ENCODE assay signal across 8 cellular contexts in genomic region chr3:150546226-150547044, GRCh38. TPM values are rescaled to one million over a fixed set of nuclear protein-coding genes. Genes with fewer than 3 reads are reported as not detected.
DNase-seq lines count a peak whose midpoint lies in the region; ATAC-seq and TF ChIP-seq lines count a peak whose summit lies in the region.

TSS of gene EIF2A (plus strand) at chr3:150546787. CDS start at chr3:150546803, 16 bp downstream.
TSS of gene SERP1 (minus strand) at chr3:150546496. CDS start at chr3:150546135, 361 bp downstream.

- no peaks in the 10 kb centered on the region for H3K9me2 ChIP-seq in GM23248 (ENCODE audit: insufficient read depth)

- peak within 1 kb of the TSS; percentile 98 for H3K27ac Mint-ChIP-seq in activated T-helper 1 cell treated with anti-CD3 and anti-CD28 coated beads, Interleukin-12 subunit alpha, Interleukin-12 subunit beta, Interleukin-2, Interleukin-4 antibody, amounts not matched to agents 30 ng/mL and 10 ng/mL and 1 ng/mL, durations not matched to agents 14 hours and 24 hours and 36 hours

- H3K4me2 ChIP-seq in DND-41 (ENCODE audit: insufficient read depth, low read length) (peak within 1 kb of the TSS; percentile 69), GM23248 (ENCODE audit: unreplicated experiment) (peak within 1 kb of the TSS; percentile 95)

- DNase-seq in DND-41 (peak; percentile 99), GM23248 (peak; percentile 99), Kasumi-1 (lab: John Stamatoyannopoulos, UW) (peak; percentile 98 to 100), RPMI7951 (ENCODE audit: low read depth) (peak; percentile 99), esophagus squamous epithelium (lab: John Stamatoyannopoulos, UW) (peak; percentile 88), myocyte (ENCODE audit: low read depth) (peak; percentile 100)
- DNase-seq in activated T-helper 1 cell treated with anti-CD3 and anti-CD28 coated beads, Interleukin-12 subunit alpha, Interleukin-12 subunit beta, Interleukin-2, Interleukin-4 antibody, amounts not matched to agents 30 ng/mL and 10 ng/mL and 1 ng/mL, durations not matched to agents 14 hours and 24 hours and 36 hours (ENCODE audit: low spot score): peak; percentile 99
- peak; percentile 96 to 98 for DNase-seq in stimulated activated CD8-positive, alpha-beta memory T cell treated with anti-CD3 and anti-CD28 coated beads, Interleukin-7, amount 100 ng/mL, for 48 hours (ENCODE audit: extremely low read depth in 1 of 2, low read depth in 1 of 2)

- ATAC-seq in DND-41 (ENCODE audit: insufficient read depth, low read depth): peak; percentile 93

- no peak for TF ChIP-seq CTCF in DND-41 (IDR thresholded peaks at IDR 0.05; ENCODE audit: borderline replicate concordance, extremely low read depth, low read length, poor library complexity, severe bottlenecking)
- peak in 2 of 6 experiments; percentile 4 to 14 for TF ChIP-seq CTCF in esophagus squamous epithelium (IDR thresholded peaks at IDR 0.05)

- peaks cover 54% of the 10 kb centered on the region for H3K36me3 Mint-ChIP-seq in activated T-helper 1 cell treated with anti-CD3 and anti-CD28 coated beads, Interleukin-12 subunit alpha, Interleukin-12 subunit beta, Interleukin-2, Interleukin-4 antibody, amounts not matched to agents 30 ng/mL and 10 ng/mL and 1 ng/mL, durations not matched to agents 14 hours and 24 hours and 36 hours (ENCODE audit: low read depth)

- no peaks in the 10 kb centered on the region for H3K9me3 ChIP-seq in DND-41 (ENCODE audit: insufficient read depth, low read length, severe bottlenecking)
- H3K9me3 ChIP-seq in GM23248 (ENCODE audit: low read depth): no peaks in the 10 kb centered on the region
- no peaks in the 10 kb centered on the region for H3K9me3 ChIP-seq in esophagus squamous epithelium

- H3K9me3 Mint-ChIP-seq in activated T-helper 1 cell treated with anti-CD3 and anti-CD28 coated beads, Interleukin-12 subunit alpha, Interleukin-12 subunit beta, Interleukin-2, Interleukin-4 antibody, amounts not matched to agents 30 ng/mL and 10 ng/mL and 1 ng/mL, durations not matched to agents 14 hours and 24 hours and 36 hours: no peaks in the 10 kb centered on the region

- H3K4me3 ChIP-seq in DND-41 (ENCODE audit: low read depth in 1 of 2, low read length in 2 of 2): peak within 1 kb of the TSS; percentile 77 to 81
- peak within 1 kb of the TSS; percentile 98 for H3K4me3 ChIP-seq in GM23248
- peak within 1 kb of the TSS; percentile 67 to 98 (median 86) for H3K4me3 ChIP-seq in esophagus squamous epithelium

- H3K4me1 ChIP-seq in DND-41 (ENCODE audit: insufficient read depth, low read length) (peaks cover 51% of the 10 kb centered on the region), GM23248 (ENCODE audit: insufficient read depth) (peaks cover 32% of the 10 kb centered on the region), esophagus squamous epithelium (peaks cover 5 to 42% (median 25%) of the 10 kb centered on the region in 3 donors)

- in situ Hi-C loops in GM23248 (cut with MboI): no loop called here

- peaks cover 43% of the 10 kb centered on the region for H3F3A ChIP-seq in GM23248 (ENCODE audit: insufficient read depth)

- H4K20me1 ChIP-seq in DND-41 (ENCODE audit: insufficient read depth, low read length): peaks cover 21% of the 10 kb centered on the region; the same call in 1 of the 2 replicates
- peaks cover 25% of the 10 kb centered on the region; the same call in 1 of the 2 replicates for H4K20me1 ChIP-seq in GM23248 (ENCODE audit: insufficient read depth)

- peaks cover 70% of the 10 kb centered on the region for H3K4me1 Mint-ChIP-seq in activated T-helper 1 cell treated with anti-CD3 and anti-CD28 coated beads, Interleukin-12 subunit alpha, Interleukin-12 subunit beta, Interleukin-2, Interleukin-4 antibody, amounts not matched to agents 30 ng/mL and 10 ng/mL and 1 ng/mL, durations not matched to agents 14 hours and 24 hours and 36 hours (ENCODE audit: low read depth)

- no peaks in the 10 kb centered on the region for H3K27me3 Mint-ChIP-seq in activated T-helper 1 cell treated with anti-CD3 and anti-CD28 coated beads, Interleukin-12 subunit alpha, Interleukin-12 subunit beta, Interleukin-2, Interleukin-4 antibody, amounts not matched to agents 30 ng/mL and 10 ng/mL and 1 ng/mL, durations not matched to agents 14 hours and 24 hours and 36 hours (ENCODE audit: insufficient read depth)

- 0 to 1% methylated on average over 82 to 86 of the region's 86 CpGs for WGBS in GM23248 (ENCODE audit: low coverage in 1 of 2, low lambda C conversion rate in 2 of 2, missing lambda C conversion rate in 2 of 2), 2 experiments
- 0 to 1% methylated on average over 26 to 38 of the region's 86 CpGs for WGBS in esophagus squamous epithelium, 2 donors

- intact Hi-C loops in activated T-helper 1 cell treated with anti-CD3 and anti-CD28 coated beads, Interleukin-12 subunit alpha, Interleukin-12 subunit beta, Interleukin-2, Interleukin-4 antibody, amounts not matched to agents 30 ng/mL and 10 ng/mL and 1 ng/mL, durations not matched to agents 14 hours and 24 hours and 36 hours (cut with micrococcal nuclease): loop anchor here (1.0 to 10.0 kb wide), 18 partner anchors 18 to 1711 kb away; partner anchors contain the start of genes COMMD2, ERICH6, GPR171 and RNF13
- intact Hi-C loops in esophagus squamous epithelium (cut with DNase I): loop anchor here (10.0 kb wide), 1 partner anchor 142 kb away; the partner anchor contains the start of gene TSC22D2

- H2AFZ ChIP-seq in DND-41 (ENCODE audit: low read depth, low read length) (peak within 1 kb of the TSS; percentile 85), GM23248 (peak within 1 kb of the TSS; percentile 80)

- peaks cover 32% of the 10 kb centered on the region for H3K36me3 ChIP-seq in DND-41 (ENCODE audit: insufficient read depth, low read length)
- H3K36me3 ChIP-seq in GM23248 (ENCODE audit: low read depth): peaks cover 26% of the 10 kb centered on the region
- H3K36me3 ChIP-seq in esophagus squamous epithelium: peaks cover 0 to 38% (median 3%) of the 10 kb centered on the region in 3 donors

- H3K27ac ChIP-seq in DND-41 (ENCODE audit: low read length): peak within 1 kb of the TSS; percentile 89
- peak within 1 kb of the TSS; percentile 95 for H3K27ac ChIP-seq in GM23248
- H3K27ac ChIP-seq in esophagus squamous epithelium: peak within 1 kb of the TSS; percentile 97 to 100 (median 100)

- H3K4me3 Mint-ChIP-seq in activated T-helper 1 cell treated with anti-CD3 and anti-CD28 coated beads, Interleukin-12 subunit alpha, Interleukin-12 subunit beta, Interleukin-2, Interleukin-4 antibody, amounts not matched to agents 30 ng/mL and 10 ng/mL and 1 ng/mL, durations not matched to agents 14 hours and 24 hours and 36 hours: peak within 1 kb of the TSS; percentile 95

- H3K27me3 ChIP-seq in DND-41 (ENCODE audit: insufficient read depth, low read length, poor library complexity) (no peaks in the 10 kb centered on the region), GM23248 (replicated peaks; ENCODE audit: insufficient read depth) (no peaks in the 10 kb centered on the region), esophagus squamous epithelium (no peaks in the 10 kb centered on the region)

- peaks cover 81% of the 10 kb centered on the region for H3K79me2 ChIP-seq in DND-41 (ENCODE audit: insufficient read depth, low read length)
- peaks cover 95% of the 10 kb centered on the region for H3K79me2 ChIP-seq in GM23248 (ENCODE audit: insufficient read depth)

- TF ChIP-seq POLR2A in esophagus squamous epithelium (IDR thresholded peaks at IDR 0.05): peak; percentile 46 to 99 (median 94)

- H3K9ac ChIP-seq in DND-41 (ENCODE audit: low read depth, low read length) (peak within 1 kb of the TSS; percentile 91), GM23248 (peak within 1 kb of the TSS; percentile 97)

RNA-seq across cellular contexts. Expression of gene EIF2A, which starts in this region (rescaled TPM):
- 125 and 140 TPM in 2 replicates for total RNA-seq in GM23248 (2014; rRNA removed; shearing (Covaris generic))
- polyA plus RNA-seq in GM23248 (2016; fragmentation: Nextera tagmentation; extraction: Ambion mirVana): 47.6 and 55.0 TPM in 2 replicates
- total RNA-seq in RPMI7951 (2014; rRNA removed; shearing (Covaris generic)): 336 and 604 TPM in 2 replicates
- total RNA-seq in activated T-helper 1 cell treated with anti-CD3 and anti-CD28 coated beads, Interleukin-12 subunit alpha, Interleukin-12 subunit beta, Interleukin-2, Interleukin-4 antibody, amounts not matched to agents 30 ng/mL and 10 ng/mL and 1 ng/mL, durations not matched to agents 14 hours and 24 hours and 36 hours: 122 TPM in 2 replicates
- total RNA-seq in esophagus squamous epithelium (100 to 1,000 TPM in 3 of 4 donors, 10 to 100 TPM in 1; 67.7 to 233 (median 136) TPM), myocyte (124 and 179 TPM in 2 replicates)
- 27.1 TPM for polyA plus RNA-seq in myocyte (2012)

RNA-seq across cellular contexts. Expression of gene SERP1, which starts in this region (rescaled TPM):
- 167 and 176 TPM in 2 replicates for total RNA-seq in GM23248 (2014; rRNA removed; shearing (Covaris generic))
- 190 and 194 TPM in 2 replicates for polyA plus RNA-seq in GM23248 (2016; fragmentation: Nextera tagmentation; extraction: Ambion mirVana)
- 178 and 187 TPM in 2 replicates for total RNA-seq in RPMI7951 (2014; rRNA removed; shearing (Covaris generic))
- total RNA-seq in activated T-helper 1 cell treated with anti-CD3 and anti-CD28 coated beads, Interleukin-12 subunit alpha, Interleukin-12 subunit beta, Interleukin-2, Interleukin-4 antibody, amounts not matched to agents 30 ng/mL and 10 ng/mL and 1 ng/mL, durations not matched to agents 14 hours and 24 hours and 36 hours: 96.0 and 102 TPM in 2 replicates
- total RNA-seq in esophagus squamous epithelium (100 to 1,000 TPM; 137 to 273 (median 206) TPM), myocyte (68.2 and 80.6 TPM in 2 replicates)
- polyA plus RNA-seq in myocyte (2012): 68.1 TPM

Comparison
In these comparisons a context has a peak if more than half of its experiments do, and no peak if none do; other contexts are left out.
1. Peak in every context shown above with its lines: DNase-seq, ATAC-seq, H3K4me3 ChIP-seq and H3K27ac ChIP-seq.